In the genomic region with DNA sequence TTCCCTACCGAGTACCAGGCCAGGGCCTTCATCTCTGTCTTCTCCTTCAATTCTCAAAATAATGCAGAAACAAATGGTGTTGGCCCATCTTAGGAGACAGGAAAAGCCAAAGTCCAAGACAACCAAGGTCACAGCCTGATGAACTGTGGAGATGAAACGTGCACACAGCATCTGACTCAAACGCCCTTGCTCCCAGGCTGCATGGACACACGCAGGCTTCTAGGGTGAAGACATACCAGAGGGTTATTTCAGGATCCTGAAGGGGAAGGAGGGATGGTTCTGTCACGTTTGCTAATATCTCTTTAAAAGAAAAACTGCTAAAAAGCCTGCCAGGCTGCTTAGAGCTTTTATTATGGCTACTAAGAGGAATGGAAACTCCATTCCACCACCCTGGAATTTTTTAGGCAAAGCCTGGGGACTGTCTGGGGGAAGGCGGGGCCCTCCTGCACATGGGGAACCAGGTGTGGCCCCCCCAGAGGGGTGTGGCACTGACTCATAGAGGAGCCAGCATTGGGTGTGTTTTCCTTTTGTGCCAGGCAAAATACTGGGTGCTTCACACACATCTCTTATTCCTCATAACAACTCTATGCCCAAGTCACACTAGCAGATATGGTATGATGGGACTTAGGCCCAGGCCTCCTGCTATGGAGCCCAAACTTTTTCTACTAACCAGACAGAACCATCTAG, we compare ENCODE assay signal across 11 cellular contexts.
DNase-seq lines count a peak whose midpoint lies in the region; ATAC-seq and TF ChIP-seq lines count a peak whose summit lies in the region.
"Had no signal": no experiment of that assay in that cellular context is flagged by ENCODE, and none has a peak within 500 bp of the region (broad histone marks: within the 10 kb centered on the region; RNA-seq: fewer than 3 reads in every experiment).

No MANE protein-coding gene starts in this region.

- no peaks in the 10 kb centered on the region for H3K4me1 Mint-ChIP-seq in endodermal cell
- H3K4me1 Mint-ChIP-seq in neural crest cell: no peaks in the 10 kb centered on the region

- H3K4me1 ChIP-seq in endodermal cell (ENCODE audit: control insufficient read depth, insufficient read depth, low read length): no peaks in the 10 kb centered on the region

- H3K9me3 Mint-ChIP-seq in endodermal cell (no peaks in the 10 kb centered on the region), neural crest cell (no peaks in the 10 kb centered on the region)
- H3K9me3 Mint-ChIP-seq: activated CD8-positive, alpha-beta T cell treated with anti-CD3 and anti-CD28 coated beads for 36 hours had no signal

- no peak overlapping the region for H3K4me3 ChIP-seq in endodermal cell (ENCODE audit: low read length)

- H3K4me3 Mint-ChIP-seq in endodermal cell (no peak overlapping the region), neural crest cell (no peak overlapping the region)
- H3K4me3 Mint-ChIP-seq: activated CD8-positive, alpha-beta T cell treated with anti-CD3 and anti-CD28 coated beads for 36 hours had no signal

- H3K27ac Mint-ChIP-seq in endodermal cell (peak overlapping the region; percentile 79), neural crest cell (ENCODE audit: unreplicated experiment) (peak overlapping the region; percentile 57)
- H3K27ac Mint-ChIP-seq: activated CD8-positive, alpha-beta T cell treated with anti-CD3 and anti-CD28 coated beads for 36 hours had no signal

- no peak for ATAC-seq in GM19463 (IDR thresholded peaks at IDR 0.05; ENCODE audit: unreplicated experiment)
- ATAC-seq: activated CD8-positive, alpha-beta T cell treated with anti-CD3 and anti-CD28 coated beads for 36 hours had no signal

- H3K36me3 ChIP-seq in endodermal cell (ENCODE audit: control insufficient read depth, insufficient read depth, low read length): peaks cover 87% of the 10 kb centered on the region

- H3K9me3 ChIP-seq in endodermal cell (ENCODE audit: control insufficient read depth, low read length): peaks cover 47% of the 10 kb centered on the region

- H3K36me3 Mint-ChIP-seq in endodermal cell (ENCODE audit: low read depth) (peaks cover 76% of the 10 kb centered on the region), neural crest cell (ENCODE audit: low read depth) (no peaks in the 10 kb centered on the region)

- no peak for TF ChIP-seq CTCF in endodermal cell (conservative IDR thresholded peaks at IDR 0.05)
- no peak for TF ChIP-seq CTCF in neural crest cell (conservative IDR thresholded peaks at IDR 0.05)

- DNase-seq in AG20443 (ENCODE audit: low spot score) (peak; percentile 69), MV-4-11 (lab: John Stamatoyannopoulos, UW) (peak; percentile 39), endodermal cell (peak; percentile 17), neural crest cell (ENCODE audit: low read depth, low spot score) (no peak), cerebellar nuclear complex (lab: John Stamatoyannopoulos, UW) (no peak), nucleus accumbens (lab: John Stamatoyannopoulos, UW) (no peak), GF-D8 (lab: John Stamatoyannopoulos, UW) (no peak)
- DNase-seq: activated CD8-positive, alpha-beta T cell treated with anti-CD3 and anti-CD28 coated beads for 36 hours; AML-193; T-helper 2 cell had no signal

- no peak overlapping the region for H3K9ac ChIP-seq in endodermal cell (ENCODE audit: extremely low read depth, low read length, poor library complexity, severe bottlenecking)

- H3K27me3 Mint-ChIP-seq in endodermal cell (ENCODE audit: insufficient read depth) (no peaks in the 10 kb centered on the region), neural crest cell (ENCODE audit: low read depth) (no peaks in the 10 kb centered on the region)

- no peaks in the 10 kb centered on the region for H3K27me3 ChIP-seq in endodermal cell (ENCODE audit: control insufficient read depth, insufficient read depth, low read length, poor library complexity, severe bottlenecking)

- H3K27ac ChIP-seq in endodermal cell (ENCODE audit: low read depth, low read length): no peak overlapping the region

- 91 to 95% methylated on average over 4 to 6 of the region's 6 CpGs for WGBS in endodermal cell (ENCODE audit: insufficient coverage in 1 of 2, insufficient read length in 1 of 2), 2 experiments

Comparison
In these comparisons a context has a peak if more than half of its experiments do, and no peak if none do; other contexts are left out.
1. DNase-seq: peak in AG20443 (single experiment), MV-4-11 (single experiment) and endodermal cell (single experiment); none in neural crest cell (single experiment), cerebellar nuclear complex (0 of 2), nucleus accumbens (0 of 56) and GF-D8 (single experiment).